In the genomic region with DNA sequence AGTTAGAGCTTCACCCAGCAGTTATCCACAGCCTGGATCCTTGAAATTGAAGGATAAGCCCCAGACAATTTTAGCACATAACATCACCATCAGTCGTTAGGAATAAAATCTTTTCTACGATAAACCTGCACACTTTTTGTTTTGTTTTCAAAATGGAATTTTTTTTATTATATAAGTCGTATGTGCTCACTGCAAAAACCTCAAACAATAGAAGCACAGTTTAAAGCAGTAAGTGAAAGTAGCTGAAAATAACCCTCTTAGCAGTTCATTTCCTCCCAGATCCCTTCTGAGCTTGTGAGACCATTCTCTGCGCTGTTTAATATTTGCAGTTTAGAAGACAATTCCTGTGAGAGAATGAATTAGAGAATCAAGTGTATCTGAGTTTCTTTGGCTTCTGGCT, we compare ENCODE assay signal across 11 cellular contexts. TPM values are rescaled to one million over a fixed set of nuclear protein-coding genes. Genes with fewer than 3 reads are reported as not detected.
DNase-seq lines count a peak whose midpoint lies in the region; ATAC-seq and TF ChIP-seq lines count a peak whose summit lies in the region.
"Had no signal": no experiment of that assay in that cellular context is flagged by ENCODE, and none has a peak within 500 bp of the region (broad histone marks: within the 10 kb centered on the region; RNA-seq: fewer than 3 reads in every experiment).

No MANE protein-coding gene starts in this region.

- H3K9ac ChIP-seq in Karpas-422 (ENCODE audit: low read length), result peak overlapping the region; percentile 59

- H3K4me1 Mint-ChIP-seq in CD4-positive, alpha-beta T cell (ENCODE audit: low read depth), result peaks cover 53% of the 10 kb centered on the region

- in situ Hi-C loops in GM13977 (cut with MboI; ENCODE audit: low pct_unique_long_range_greater_than_20kb, low sequenced_read_pairs, unreplicated experiment), result no loop called here

- no peak overlapping the region for H2AFZ ChIP-seq in Karpas-422 (ENCODE audit: low read length)

- intact Hi-C loops in CD4-positive, alpha-beta T cell (cut with DNase I, micrococcal nuclease), result loop anchor here (2.0 to 10.0 kb wide), 6 partner anchors 17 to 381 kb away; no protein-coding TSS in a partner anchor
- intact Hi-C loops in dorsolateral prefrontal cortex (cut with DNase I), result loop anchor here (5.0 kb wide), 3 partner anchors 39 to 119 kb away; a partner anchor contains a TSS
- intact Hi-C loops in ovary (cut with DNase I), result loop anchor here (2.0 to 10.0 kb wide), 6 partner anchors 34 to 391 kb away; no protein-coding TSS in a partner anchor

- H3K9me2 ChIP-seq in Karpas-422 (replicated peaks; ENCODE audit: insufficient read depth, low read length), result no peaks in the 10 kb centered on the region

- CTCF ChIA-PET in CD4-positive, alpha-beta T cell (lab: Charles Lee), result interaction anchor here (1.1 to 8.8 kb wide), 6 partner anchors 29 to 787 kb away, joined by 3 to 194 read pairs (median 8); a partner anchor contains a TSS

- WGBS in ovary, 3 donors, result 66 to 69% (median 67%) methylated on average over 4 of the region's 4 CpGs

- no peaks in the 10 kb centered on the region for H4K20me1 ChIP-seq in Karpas-422 (ENCODE audit: insufficient read depth, low read depth, low read length)

- H3K36me3 ChIP-seq in Karpas-422 (ENCODE audit: insufficient read depth, low read length) (no peaks in the 10 kb centered on the region), ovary (no peaks in the 10 kb centered on the region)

- peak overlapping the region; percentile 91 for H3K4me3 Mint-ChIP-seq in CD4-positive, alpha-beta T cell

- H3K4me3 ChIP-seq in Karpas-422 (ENCODE audit: low read length), result peak overlapping the region; percentile 47
- no peak overlapping the region for H3K4me3 ChIP-seq in dorsolateral prefrontal cortex
- H3K4me3 ChIP-seq in ovary, result no peak overlapping the region

- H3K9me3 Mint-ChIP-seq in CD4-positive, alpha-beta T cell, result no peaks in the 10 kb centered on the region

- no peak for DNase-seq in CD4-positive, alpha-beta T cell
- DNase-seq in GM13977 (ENCODE audit: low spot score), result peak; percentile 40
- peak; percentile 71 for DNase-seq in Karpas-422
- no peak for DNase-seq in dorsolateral prefrontal cortex
- no peak for DNase-seq in OCI-M2 (lab: John Stamatoyannopoulos, UW; ENCODE audit: unreplicated experiment)
- DNase-seq in ovary, result no peak
- DNase-seq: cerebellar nuclear complex, NCI-H2107, T-helper 9 cell had no signal

- H3K27me3 Mint-ChIP-seq in CD4-positive, alpha-beta T cell, result no peaks in the 10 kb centered on the region

- H3K79me2 ChIP-seq in Karpas-422 (ENCODE audit: low read length), result no peaks in the 10 kb centered on the region

- TF ChIP-seq CTCF in CD4-positive, alpha-beta T cell (IDR thresholded peaks at IDR 0.05), result no peak
- TF ChIP-seq CTCF in GM13977 (IDR thresholded peaks at IDR 0.05; ENCODE audit: extremely low read depth, insufficient read depth, missing control alignments) (no peak), dorsolateral prefrontal cortex (IDR thresholded peaks at IDR 0.05 in 54 of 56, conservative IDR thresholded peaks at IDR 0.05 in 2 of 56; ENCODE audit: low read depth in 1 of 56, partially characterized antibody in 56 of 56) (no peak), ovary (IDR thresholded peaks at IDR 0.05) (no peak)

- H3K4me2 ChIP-seq in Karpas-422 (ENCODE audit: low read depth, low read length, poor library complexity, severe bottlenecking), result peak overlapping the region; percentile 88

- H3K9me3 ChIP-seq in CD4-positive, alpha-beta T cell (ENCODE audit: control insufficient read depth, low read length), result no peaks in the 10 kb centered on the region
- H3K9me3 ChIP-seq in Karpas-422 (ENCODE audit: low read length), result no peaks in the 10 kb centered on the region
- no peaks in the 10 kb centered on the region for H3K9me3 ChIP-seq in ovary

- H3K4me1 ChIP-seq in Karpas-422 (ENCODE audit: low read length) (peaks cover 53% of the 10 kb centered on the region), ovary (ENCODE audit: insufficient read depth) (no peaks in the 10 kb centered on the region)

- peak overlapping the region; percentile 99 for H3K27ac Mint-ChIP-seq in CD4-positive, alpha-beta T cell

- TF ChIP-seq EP300 in ovary (IDR thresholded peaks at IDR 0.05), result no peak

- no peaks in the 10 kb centered on the region for H3K27me3 ChIP-seq in CD4-positive, alpha-beta T cell (ENCODE audit: control insufficient read depth, insufficient read depth, low read length)
- H3K27me3 ChIP-seq in Karpas-422 (ENCODE audit: low read length) (no peaks in the 10 kb centered on the region), dorsolateral prefrontal cortex (no peaks in the 10 kb centered on the region), ovary (no peaks in the 10 kb centered on the region)

- peak overlapping the region; percentile 77 for H3K27ac ChIP-seq in CD4-positive, alpha-beta T cell (ENCODE audit: low read depth, low read length)
- H3K27ac ChIP-seq in Karpas-422 (ENCODE audit: low read length), result peak overlapping the region; percentile 91
- H3K27ac ChIP-seq in dorsolateral prefrontal cortex, result peak overlapping the region in 36 of 59 donors; percentile 1 to 83 (median 46)
- no peak overlapping the region for H3K27ac ChIP-seq in ovary

- ATAC-seq in CD4-positive, alpha-beta T cell (ENCODE audit: poor library complexity), result peak; percentile 55
- ATAC-seq in HG02970 (IDR thresholded peaks at IDR 0.05; ENCODE audit: low FRiP score, unreplicated experiment), result no peak
- no peak for ATAC-seq in HG03097 (IDR thresholded peaks at IDR 0.05; ENCODE audit: low FRiP score, unreplicated experiment)

- POLR2A ChIA-PET in CD4-positive, alpha-beta T cell (lab: Charles Lee), result interaction anchor here (0.6 to 8.5 kb wide), 12 partner anchors 16 to 384 kb away, joined by 3 to 360 read pairs (median 4); a partner anchor contains a TSS

- no peak for TF ChIP-seq POLR2A in ovary (IDR thresholded peaks at IDR 0.05)

- H3K36me3 Mint-ChIP-seq in CD4-positive, alpha-beta T cell (ENCODE audit: low read depth), result peaks cover 24% of the 10 kb centered on the region

RNA-seq across cellular contexts. Expression of a gene that starts 38.3 kb away (rescaled TPM):
- 100 to 1,000 TPM; 145 to 154 TPM for total RNA-seq in CD4-positive, alpha-beta T cell
- 24.4 and 57.3 TPM in 2 replicates for total RNA-seq in Karpas-422 (2014; rRNA removed; shearing (Covaris generic); ENCODE audit: low replicate concordance)
- total RNA-seq in dorsolateral prefrontal cortex, result 10 to 100 TPM; 27.6 to 72.4 (median 41.6) TPM
- 10 to 100 TPM; 16.3 to 69.5 (median 55.1) TPM for total RNA-seq in ovary
- polyA plus RNA-seq in ovary, result 10 to 100 TPM in 1 of 2 donors, 1 to 10 TPM in 1; 5.8 to 14.0 TPM

Comparison
In these comparisons a context has a peak if more than half of its experiments do, and no peak if none do; other contexts are left out.
1. DNase-seq: peak in GM13977 (single experiment) and Karpas-422 (single experiment); none in CD4-positive, alpha-beta T cell (0 of 10), dorsolateral prefrontal cortex (0 of 10), OCI-M2 (single experiment) and ovary (0 of 5).
2. H3K27ac ChIP-seq: peak in CD4-positive, alpha-beta T cell (single experiment), Karpas-422 (single experiment) and dorsolateral prefrontal cortex (36 of 59); none in ovary (0 of 2).